ENCODE assay signal across 8 cellular contexts in genomic region chr2:142165790-142166189, GRCh38. TPM values are rescaled to one million over a fixed set of nuclear protein-coding genes. Genes with fewer than 3 reads are reported as not detected.
A peak's percentile ranks its signal among the peaks of the same experiment; 100 is the strongest.
DNase-seq lines count a peak whose midpoint lies in the region; ATAC-seq, FAIRE-seq and TF ChIP-seq lines count a peak whose summit lies in the region.

No MANE protein-coding gene starts in this region.

- FAIRE-seq in urothelium cell line (lab: Jason Lieb, UNC) = no peak

- H3K9me3 Mint-ChIP-seq in activated T-cell treated with anti-CD3 and anti-CD28 coated beads, Interleukin-2, amount 50 U/mL, for 4 hours = no peaks in the 10 kb centered on the region

- H3K36me3 Mint-ChIP-seq in activated T-cell treated with anti-CD3 and anti-CD28 coated beads, Interleukin-2, amount 50 U/mL, for 4 hours (ENCODE audit: insufficient read depth) = no peaks in the 10 kb centered on the region

- H3K4me3 Mint-ChIP-seq in activated T-cell treated with anti-CD3 and anti-CD28 coated beads, Interleukin-2, amount 50 U/mL, for 4 hours = no peak overlapping the region

- no peaks in the 10 kb centered on the region for H3K4me1 Mint-ChIP-seq in activated T-cell treated with anti-CD3 and anti-CD28 coated beads, Interleukin-2, amount 50 U/mL, for 4 hours (ENCODE audit: low read depth)

- no peak for DNase-seq in AG09309 (ENCODE audit: low read depth)
- DNase-seq in NCI-H748 (lab: John Stamatoyannopoulos, UW; ENCODE audit: unreplicated experiment) = peak; percentile 50
- DNase-seq in epithelial cell of esophagus (ENCODE audit: low read depth) = peak; percentile 90
- peak; percentile 44 for DNase-seq in urothelium cell line (ENCODE audit: low spot score)
- DNase-seq in middle frontal gyrus (ENCODE audit: extremely low spot score, low spot score) = no peak
- DNase-seq in activated T-cell treated with anti-CD3 and anti-CD28 coated beads, Interleukin-2, amount 50 U/mL, for 4 hours = no peak

- ATAC-seq in GM19043 (IDR thresholded peaks at IDR 0.05; ENCODE audit: low read depth, unreplicated experiment) (peak; percentile 93), HG03095 (IDR thresholded peaks at IDR 0.05; ENCODE audit: unreplicated experiment) (peak; percentile 95)
- no peak for ATAC-seq in activated T-cell treated with anti-CD3 and anti-CD28 coated beads, Interleukin-2, amount 50 U/mL, for 4 hours

- TF ChIP-seq CTCF in AG09309 (IDR thresholded peaks at IDR 0.05; ENCODE audit: control insufficient read depth, insufficient read depth, low read depth, low read length, missing control alignments) (peak; percentile 29), epithelial cell of esophagus (IDR thresholded peaks at IDR 0.05; ENCODE audit: insufficient read depth, low read depth, low read length, missing control alignments) (peak; percentile 76)

- no peaks in the 10 kb centered on the region for H3K27me3 Mint-ChIP-seq in activated T-cell treated with anti-CD3 and anti-CD28 coated beads, Interleukin-2, amount 50 U/mL, for 4 hours (ENCODE audit: low read depth)

- H3K4me3 ChIP-seq in AG09309 (ENCODE audit: control insufficient read depth, low read depth, low read length) = no peak overlapping the region
- H3K4me3 ChIP-seq in epithelial cell of esophagus (ENCODE audit: low read length) = no peak overlapping the region

RNA-seq across cellular contexts. Expression of gene LRP1B, which starts 35.0 kb away (rescaled TPM):
- not detected for total RNA-seq in activated T-cell treated with anti-CD3 and anti-CD28 coated beads, Interleukin-2, amount 50 U/mL, for 4 hours

Comparison
In these comparisons a context has a peak if more than half of its experiments do, and no peak if none do; other contexts are left out.
1. DNase-seq: peak in NCI-H748 (single experiment), epithelial cell of esophagus (single experiment) and urothelium cell line (single experiment); none in AG09309 (single experiment), middle frontal gyrus (single experiment) and activated T-cell treated with anti-CD3 and anti-CD28 coated beads, Interleukin-2, amount 50 U/mL, for 4 hours (single experiment).
2. ATAC-seq: peak in GM19043 (single experiment) and HG03095 (single experiment); none in activated T-cell treated with anti-CD3 and anti-CD28 coated beads, Interleukin-2, amount 50 U/mL, for 4 hours (0 of 2).